In genomic region chr9:91197232-91198181, GRCh38 we compare ENCODE assay signal across 9 cellular contexts.
DNase-seq lines count a peak whose midpoint lies in the region; ATAC-seq, FAIRE-seq and TF ChIP-seq lines count a peak whose summit lies in the region.
"Had no signal": no experiment of that assay in that cellular context is flagged by ENCODE, and none has a peak within 500 bp of the region (broad histone marks: within the 10 kb centered on the region; RNA-seq: fewer than 3 reads in every experiment).

No MANE protein-coding gene starts in this region.

- ATAC-seq in HG02798 (IDR thresholded peaks at IDR 0.05; ENCODE audit: poor library complexity, unreplicated experiment), result no peak

- H3K9me3 Mint-ChIP-seq in Calu3 (ENCODE audit: low read depth, unreplicated experiment), result peaks cover 8% of the 10 kb centered on the region
- peaks cover 26% of the 10 kb centered on the region for H3K9me3 Mint-ChIP-seq in activated naive CD4-positive, alpha-beta T cell treated with anti-CD3 and anti-CD28 coated beads, Interleukin-2, amount 10 ng/mL, durations not matched to agents 7 days and 5 days

- CTCF ChIA-PET in Calu3 (lab: Charles Lee), result interaction anchor here (0.6 to 1.5 kb wide), 9 partner anchors 10 to 283 kb away, joined by 3 to 8 read pairs (median 4); no protein-coding TSS in a partner anchor
- CTCF ChIA-PET in activated naive CD4-positive, alpha-beta T cell treated with anti-CD3 and anti-CD28 coated beads, Interleukin-2, amount 10 ng/mL, durations not matched to agents 7 days and 5 days (lab: Charles Lee), result interaction anchor here (1.3 to 1.7 kb wide), 2 partner anchors 47 to 160 kb away, joined by 3 to 4 read pairs; no protein-coding TSS in a partner anchor

- BruUV-seq in Calu3 (replicated peaks; lab: Mats Ljungman, UMichigan), result no TSS peak

- no peaks in the 10 kb centered on the region for H3K36me3 ChIP-seq in mucosa of rectum (ENCODE audit: control insufficient read depth in 2 of 2, insufficient read depth in 2 of 2, low read length in 2 of 2)

- TF ChIP-seq POLR2A in GM12891 (IDR thresholded peaks at IDR 0.05; ENCODE audit: low read depth, low read length), result no peak

- H3K27ac Mint-ChIP-seq in Calu3 (ENCODE audit: unreplicated experiment), result peak overlapping the region; percentile 88
- no peak overlapping the region for H3K27ac Mint-ChIP-seq in activated naive CD4-positive, alpha-beta T cell treated with anti-CD3 and anti-CD28 coated beads, Interleukin-2, amount 10 ng/mL, durations not matched to agents 7 days and 5 days

- no peak overlapping the region for H3K4me3 Mint-ChIP-seq in Calu3 (ENCODE audit: low read depth, unreplicated experiment)
- no peak overlapping the region for H3K4me3 Mint-ChIP-seq in activated naive CD4-positive, alpha-beta T cell treated with anti-CD3 and anti-CD28 coated beads, Interleukin-2, amount 10 ng/mL, durations not matched to agents 7 days and 5 days

- H3K27ac ChIP-seq in epithelial cell of prostate (peak overlapping the region; percentile 64), mucosa of rectum (ENCODE audit: low read depth in 2 of 2, low read length in 2 of 2) (peak overlapping the region; percentile 60 to 63)

- peaks cover 42 to 56% of the 10 kb centered on the region in 2 donors for H3K4me1 ChIP-seq in mucosa of rectum (ENCODE audit: control insufficient read depth in 2 of 2, insufficient read depth in 2 of 2, low read length in 2 of 2)

- no peak for FAIRE-seq in GM12891 (lab: Jason Lieb, UNC)
- FAIRE-seq: H1 had no signal

- no peaks in the 10 kb centered on the region for H3K27me3 Mint-ChIP-seq in Calu3 (ENCODE audit: unreplicated experiment)
- peaks cover 7% of the 10 kb centered on the region for H3K27me3 Mint-ChIP-seq in activated naive CD4-positive, alpha-beta T cell treated with anti-CD3 and anti-CD28 coated beads, Interleukin-2, amount 10 ng/mL, durations not matched to agents 7 days and 5 days

- intact Hi-C loops in Calu3 (cut with micrococcal nuclease; ENCODE audit: unreplicated experiment), result loop anchor here (2.0 to 10.0 kb wide), 3 partner anchors 33 to 225 kb away; partner anchors contain the start of gene NFIL3

- H3K9ac ChIP-seq in mucosa of rectum (ENCODE audit: low read depth in 1 of 2, low read length in 2 of 2), result no peak overlapping the region

- peaks cover 43% of the 10 kb centered on the region for H3K4me1 Mint-ChIP-seq in Calu3 (ENCODE audit: low read depth, unreplicated experiment)
- H3K4me1 Mint-ChIP-seq in activated naive CD4-positive, alpha-beta T cell treated with anti-CD3 and anti-CD28 coated beads, Interleukin-2, amount 10 ng/mL, durations not matched to agents 7 days and 5 days, result peaks cover 52% of the 10 kb centered on the region

- H3K36me3 Mint-ChIP-seq in Calu3 (ENCODE audit: insufficient read depth, unreplicated experiment), result peaks cover 17% of the 10 kb centered on the region
- H3K36me3 Mint-ChIP-seq in activated naive CD4-positive, alpha-beta T cell treated with anti-CD3 and anti-CD28 coated beads, Interleukin-2, amount 10 ng/mL, durations not matched to agents 7 days and 5 days, result peaks cover 23% of the 10 kb centered on the region

- H3K9me3 ChIP-seq in mucosa of rectum (ENCODE audit: control insufficient read depth in 2 of 2, low read length in 2 of 2), result no peaks in the 10 kb centered on the region

- DNase-seq in Calu3 (peak; percentile 74), NCI-H510A (lab: John Stamatoyannopoulos, UW) (peak; percentile 43), epithelial cell of prostate (ENCODE audit: low read depth, low spot score) (peak; percentile 90), GM12891 (ENCODE audit: insufficient read length, low spot score) (no peak)
- DNase-seq in activated naive CD4-positive, alpha-beta T cell treated with anti-CD3 and anti-CD28 coated beads, Interleukin-2, amount 10 ng/mL, durations not matched to agents 7 days and 5 days, result no peak
- DNase-seq in activated CD4-positive, CD25-positive, alpha-beta regulatory T cell treated with anti-CD3 and anti-CD28 coated beads, Interleukin-2, amount 50 U/mL, for 72 hours, result no peak

- no peak overlapping the region for H3K4me3 ChIP-seq in mucosa of rectum (ENCODE audit: low read length in 2 of 2)

- no peak for TF ChIP-seq CTCF in Calu3 (IDR thresholded peaks at IDR 0.05; ENCODE audit: unreplicated experiment)

- no peaks in the 10 kb centered on the region for H3K27me3 ChIP-seq in mucosa of rectum (ENCODE audit: control insufficient read depth in 2 of 2, insufficient read depth in 2 of 2, low read length in 2 of 2)

TF ChIP-seq in GM12891, 5 proteins besides CTCF, POLR2A, EP300 and RAD21:
- TF ChIP-seq POU2F2 (IDR thresholded peaks at IDR 0.05; ENCODE audit: low read depth, low read length), result no peak
- no peak for TF ChIP-seq TAF1 (IDR thresholded peaks at IDR 0.05; ENCODE audit: low read depth, low read length)
- no peak for TF ChIP-seq PAX5 (IDR thresholded peaks at IDR 0.05; ENCODE audit: insufficient read depth, low read length, severe bottlenecking)
- TF ChIP-seq POLR2AphosphoS5 (IDR thresholded peaks at IDR 0.05; ENCODE audit: low read depth, low read length), result no peak
- TF ChIP-seq SPI1 (IDR thresholded peaks at IDR 0.05; ENCODE audit: low read depth, low read length), result no peak

Comparison
In these comparisons a context has a peak if more than half of its experiments do, and no peak if none do; other contexts are left out.
1. DNase-seq: peak in Calu3 (single experiment), NCI-H510A (single experiment) and epithelial cell of prostate (single experiment); none in activated naive CD4-positive, alpha-beta T cell treated with anti-CD3 and anti-CD28 coated beads, Interleukin-2, amount 10 ng/mL, durations not matched to agents 7 days and 5 days (single experiment), activated CD4-positive, CD25-positive, alpha-beta regulatory T cell treated with anti-CD3 and anti-CD28 coated beads, Interleukin-2, amount 50 U/mL, for 72 hours (single experiment) and GM12891 (single experiment).